In the genomic region with DNA sequence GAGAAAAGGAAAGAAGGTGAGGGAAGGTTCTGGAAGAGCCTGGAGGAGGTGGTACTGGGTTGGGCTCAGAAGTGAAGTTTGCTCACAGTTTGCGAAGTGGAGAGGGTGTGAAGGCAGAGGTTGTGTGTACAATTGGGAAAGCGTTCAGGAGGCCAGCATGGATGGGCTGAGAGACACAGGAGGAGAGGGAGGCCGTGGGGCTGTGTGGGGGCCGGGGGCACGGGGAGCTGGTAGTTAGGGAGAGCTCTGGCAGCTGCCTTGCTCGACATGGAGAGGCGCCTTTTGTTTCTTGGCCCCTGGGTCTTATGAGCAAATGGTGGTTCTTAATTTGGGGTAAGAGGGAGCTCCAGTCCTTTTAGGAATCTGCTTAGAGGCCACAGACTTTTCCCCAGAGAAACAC, we compare ENCODE assay signal across 1 cellular context.
TF ChIP-seq lines count a peak whose summit lies in the region.

No MANE protein-coding gene starts in this region.

TF ChIP-seq in H1, 55 proteins besides CTCF, POLR2A, EP300 and RAD21:
- no peak for TF ChIP-seq EGR1 (IDR thresholded peaks at IDR 0.05; ENCODE audit: borderline replicate concordance, low read depth, low read length)
- TF ChIP-seq BCL11A (IDR thresholded peaks at IDR 0.05; ENCODE audit: low read depth in 2 of 2, low read length in 2 of 2): no peak
- TF ChIP-seq JUND (IDR thresholded peaks at IDR 0.05; ENCODE audit: low read length): no peak
- no peak for TF ChIP-seq CHD2 (IDR thresholded peaks at IDR 0.05; ENCODE audit: low read length)
- no peak for TF ChIP-seq SRF (IDR thresholded peaks at IDR 0.05; ENCODE audit: low read depth, low read length)
- no peak for TF ChIP-seq SIN3A (conservative IDR thresholded peaks at IDR 0.05 in 1 of 2, IDR thresholded peaks at IDR 0.05 in 1 of 2; ENCODE audit: low read depth in 1 of 2, low read length in 2 of 2)
- no peak for TF ChIP-seq MAFK (IDR thresholded peaks at IDR 0.05; ENCODE audit: low read depth, low read length)
- TF ChIP-seq, protein P1, sequence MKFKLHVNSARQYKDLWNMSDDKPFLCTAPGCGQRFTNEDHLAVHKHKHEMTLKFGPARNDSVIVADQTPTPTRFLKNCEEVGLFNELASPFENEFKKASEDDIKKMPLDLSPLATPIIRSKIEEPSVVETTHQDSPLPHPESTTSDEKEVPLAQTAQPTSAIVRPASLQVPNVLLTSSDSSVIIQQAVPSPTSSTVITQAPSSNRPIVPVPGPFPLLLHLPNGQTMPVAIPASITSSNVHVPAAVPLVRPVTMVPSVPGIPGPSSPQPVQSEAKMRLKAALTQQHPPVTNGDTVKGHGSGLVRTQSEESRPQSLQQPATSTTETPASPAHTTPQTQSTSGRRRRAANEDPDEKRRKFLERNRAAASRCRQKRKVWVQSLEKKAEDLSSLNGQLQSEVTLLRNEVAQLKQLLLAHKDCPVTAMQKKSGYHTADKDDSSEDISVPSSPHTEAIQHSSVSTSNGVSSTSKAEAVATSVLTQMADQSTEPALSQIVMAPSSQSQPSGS (IDR thresholded peaks at IDR 0.05; ENCODE audit: low read length): no peak
- TF ChIP-seq CBX8 (IDR thresholded peaks at IDR 0.05; ENCODE audit: borderline replicate concordance, low read depth, low read length): no peak
- TF ChIP-seq, protein P2, sequence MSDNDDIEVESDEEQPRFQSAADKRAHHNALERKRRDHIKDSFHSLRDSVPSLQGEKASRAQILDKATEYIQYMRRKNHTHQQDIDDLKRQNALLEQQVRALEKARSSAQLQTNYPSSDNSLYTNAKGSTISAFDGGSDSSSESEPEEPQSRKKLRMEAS (IDR thresholded peaks at IDR 0.05): no peak
TF ChIP-seq in H1: peak in this region for 0.
